8 cellular contexts compared by ENCODE assay signal in the genomic region with DNA sequence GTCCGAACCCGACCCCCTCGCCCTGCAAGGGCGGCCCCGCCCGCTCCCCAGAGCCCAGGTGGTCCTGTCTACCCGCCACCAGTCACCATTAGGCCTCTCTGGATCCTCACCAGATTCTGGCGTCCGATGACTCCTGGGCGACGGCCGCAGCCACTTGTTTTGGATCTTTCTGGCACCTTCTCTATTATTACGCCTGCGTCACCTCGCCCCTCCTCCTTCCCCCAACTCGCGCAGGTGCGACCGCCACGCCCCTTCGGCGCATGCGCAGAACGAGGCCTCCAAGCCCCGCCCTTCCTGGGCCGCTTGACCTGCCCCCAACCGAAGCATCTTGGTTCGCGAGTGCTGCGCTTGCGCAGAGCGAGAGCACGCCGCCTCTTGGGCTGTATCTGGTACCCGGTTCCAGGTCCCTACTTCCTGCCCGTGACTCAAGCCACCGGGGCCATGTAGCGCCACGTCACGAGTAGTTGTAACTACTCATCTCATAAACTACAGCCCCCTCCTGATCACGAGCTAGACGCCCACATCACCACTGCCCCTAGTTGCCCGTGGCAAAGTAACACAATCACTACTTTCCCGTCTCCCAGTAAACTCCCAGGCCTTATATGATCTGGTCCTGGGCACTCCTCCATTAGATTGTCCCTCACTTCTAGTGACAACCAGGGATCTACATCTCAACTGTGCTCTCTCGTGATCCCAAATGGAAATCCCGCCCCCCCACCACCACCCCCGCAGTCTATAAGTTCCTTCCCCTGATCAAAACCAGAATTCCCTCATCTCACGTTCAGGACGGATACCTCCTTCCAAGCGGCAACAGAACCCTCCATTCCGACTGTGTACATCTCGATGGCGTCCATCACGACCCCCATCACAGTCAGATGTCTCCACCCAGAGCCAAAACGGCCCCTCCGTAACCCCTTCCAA. TPM values are rescaled to one million over a fixed set of nuclear protein-coding genes. Genes with fewer than 3 reads are reported as not detected.
A peak's percentile ranks its signal among the peaks of the same experiment; 100 is the strongest.
DNase-seq lines count a peak whose midpoint lies in the region; ATAC-seq and TF ChIP-seq lines count a peak whose summit lies in the region.

Gene DEDD2 (minus strand): TSS at position 156 of the 921 bp plus-strand sequence. CDS start 670 bp downstream, outside the sequence.

- H3K27ac ChIP-seq in adrenal gland (peak within 1 kb of the TSS; percentile 64 to 97 (median 74)), heart left ventricle (peak within 1 kb of the TSS; percentile 59 to 95 (median 90)), upper lobe of right lung (peak within 1 kb of the TSS; percentile 84)

- TF ChIP-seq CTCF in GM12875 (IDR thresholded peaks at IDR 0.05; ENCODE audit: borderline replicate concordance, insufficient read depth, low read depth, low read length): no peak
- TF ChIP-seq CTCF in adrenal gland (IDR thresholded peaks at IDR 0.05): no peak
- peak in 3 of 12 donors; percentile 5 to 25 (median 15) for TF ChIP-seq CTCF in heart left ventricle (IDR thresholded peaks at IDR 0.05)
- TF ChIP-seq CTCF in upper lobe of right lung (IDR thresholded peaks at IDR 0.05): no peak

- TF ChIP-seq POLR2A in adrenal gland (IDR thresholded peaks at IDR 0.05) (peak; percentile 42 to 78), heart left ventricle (IDR thresholded peaks at IDR 0.05) (peak; percentile 20 to 74)

- H3K4me1 ChIP-seq in adrenal gland (replicated peaks in 1 of 2) (peaks cover 17 to 62% of the 10 kb centered on the region in 2 donors), heart left ventricle (peaks cover 0 to 81% (median 34%) of the 10 kb centered on the region in 12 donors), upper lobe of right lung (peaks cover 38% of the 10 kb centered on the region)

- H3K9me3 ChIP-seq in adrenal gland (replicated peaks in 1 of 3) (no peaks in the 10 kb centered on the region), heart left ventricle (no peaks in the 10 kb centered on the region), upper lobe of right lung (no peaks in the 10 kb centered on the region)

- peak; percentile 51 for ATAC-seq in HG02852 (IDR thresholded peaks at IDR 0.05; ENCODE audit: unreplicated experiment)
- peak; percentile 72 to 88 (median 86) for ATAC-seq in heart left ventricle
- ATAC-seq in upper lobe of right lung: peak; percentile 85

- peak; percentile 97 for DNase-seq in NCI-H146 (lab: John Stamatoyannopoulos, UW)
- peak; percentile 99 for DNase-seq in T-helper 1 cell
- DNase-seq in adrenal gland: peak; percentile 98 to 99 (median 98)
- DNase-seq in heart left ventricle: peak; percentile 96 to 99 (median 97)
- peak; percentile 99 for DNase-seq in posterior vena cava (ENCODE audit: low spot score)
- DNase-seq in upper lobe of right lung: peak; percentile 99

- peak within 1 kb of the TSS; percentile 57 for H3K4me3 ChIP-seq in GM12875 (ENCODE audit: low read depth, low read length)
- H3K4me3 ChIP-seq in adrenal gland: peak within 1 kb of the TSS; percentile 34 to 86 (median 68)
- peak within 1 kb of the TSS; percentile 69 to 95 (median 84) for H3K4me3 ChIP-seq in heart left ventricle
- H3K4me3 ChIP-seq in upper lobe of right lung: peak within 1 kb of the TSS; percentile 81

- 15 to 25% (median 16%) methylated on average over 35 to 56 of the region's 56 CpGs for WGBS in adrenal gland, 4 donors
- 18 to 27% (median 20%) methylated on average over 36 to 56 of the region's 56 CpGs for WGBS in heart left ventricle, 4 donors

- intact Hi-C loops in adrenal gland (cut with DNase I): no loop called here
- intact Hi-C loops in heart left ventricle (cut with DNase I): loop anchor here in 2 of 10 donors (1.0 to 10.0 kb wide), 2 partner anchors 41 to 353 kb away; partner anchors contain the start of gene RPS19 (in 1 of the 2)
- intact Hi-C loops in posterior vena cava (cut with DNase I): no loop called here
- intact Hi-C loops in upper lobe of right lung (cut with DNase I): no loop called here

- H3K36me3 ChIP-seq in adrenal gland (replicated peaks in 1 of 2): peaks cover 0 to 11% of the 10 kb centered on the region in 2 donors
- H3K36me3 ChIP-seq in heart left ventricle: peaks cover 0 to 25% (median 22%) of the 10 kb centered on the region in 9 donors
- H3K36me3 ChIP-seq in upper lobe of right lung: peaks cover 26% of the 10 kb centered on the region

- H3K27me3 ChIP-seq in adrenal gland: no peaks in the 10 kb centered on the region
- H3K27me3 ChIP-seq in heart left ventricle: no peaks in the 10 kb centered on the region
- no peaks in the 10 kb centered on the region for H3K27me3 ChIP-seq in upper lobe of right lung

RNA-seq across cellular contexts. Expression of gene DEDD2, which starts in this region (rescaled TPM):
- total RNA-seq in adrenal gland: 10 to 100 TPM; 27.1 to 54.8 (median 33.5) TPM
- polyA plus RNA-seq in adrenal gland: 10 to 100 TPM; 26.0 to 39.9 (median 26.2) TPM
- total RNA-seq in heart left ventricle: 10 to 100 TPM; 11.1 to 24.1 (median 17.2) TPM
- 10 to 100 TPM; 12.6 to 18.3 TPM for polyA plus RNA-seq in heart left ventricle
- 10 to 100 TPM; 12.2 to 13.0 TPM for total RNA-seq in posterior vena cava
- total RNA-seq in upper lobe of right lung: 25.1 TPM

Comparison
In these comparisons a context has a peak if more than half of its experiments do, and no peak if none do; other contexts are left out.
1. Peak in every context shown above with its lines: DNase-seq, ATAC-seq, H3K4me3 ChIP-seq and H3K27ac ChIP-seq.